ENCODE assay signal across 8 cellular contexts in genomic region chr6:27836783-27837635, GRCh38.
A peak's percentile ranks its signal among the peaks of the same experiment; 100 is the strongest.
DNase-seq lines count a peak whose midpoint lies in the region; ATAC-seq and TF ChIP-seq lines count a peak whose summit lies in the region.

No MANE protein-coding gene starts in this region.

- peak; percentile 55 for DNase-seq in Ammon's horn (ENCODE audit: low spot score)
- peak; percentile 63 for DNase-seq in HK-2 (ENCODE audit: unreplicated experiment)
- DNase-seq in NCI-H748 treated with DMSO at 0.1 percent for 48 hours (lab: John Stamatoyannopoulos, UW): peak; percentile 98
- DNase-seq in activated CD4-positive, alpha-beta T cell treated with anti-CD3 and anti-CD28 coated beads, Interleukin-2, amount 50 U/mL, for 48 hours: peak; percentile 44 to 64
- peak; percentile 80 for DNase-seq in epithelial cell of esophagus (ENCODE audit: low read depth)
- peak; percentile 62 for DNase-seq in midbrain (lab: John Stamatoyannopoulos, UW)
- peak; percentile 74 for DNase-seq in superior temporal gyrus (ENCODE audit: extremely low spot score)

- peak; percentile 25 for ATAC-seq in GM18873 (IDR thresholded peaks at IDR 0.05; ENCODE audit: low FRiP score, unreplicated experiment)

- H3K4me3 ChIP-seq in epithelial cell of esophagus (ENCODE audit: low read length): peak overlapping the region; percentile 73

- no peak for TF ChIP-seq CTCF in epithelial cell of esophagus (IDR thresholded peaks at IDR 0.05; ENCODE audit: insufficient read depth, low read depth, low read length, missing control alignments)

Comparison
In these comparisons a context has a peak if more than half of its experiments do, and no peak if none do; other contexts are left out.
1. Peak in every context shown above with its lines: DNase-seq, ATAC-seq and H3K4me3 ChIP-seq.